ENCODE assay signal across 1 cellular context in genomic region chr12:27710592-27711311, GRCh38.
TF ChIP-seq lines count a peak whose summit lies in the region.

TSS of gene MRPS35 (plus strand) at chr12:27710832. CDS start at chr12:27710844, 12 bp downstream.

TF ChIP-seq in K562, 482 proteins besides CTCF, POLR2A, EP300 and RAD21 (continued from another document and continues in another):
- peak; percentile 50; the same call in 1 of the 2 replicates for TF ChIP-seq JUND (IDR thresholded peaks at IDR 0.05; ENCODE audit: borderline replicate concordance, low read depth, low read length)
- TF ChIP-seq JUND (tag; IDR thresholded peaks at IDR 0.05; ENCODE audit: borderline replicate concordance, low read depth, low read length) = no peak; the same call in 2 of the 3 replicates
- no peak for TF ChIP-seq ZNF408 (CRISPR knock-in tag; IDR thresholded peaks at IDR 0.05; ENCODE audit: low read depth)
- TF ChIP-seq, protein P1, sequence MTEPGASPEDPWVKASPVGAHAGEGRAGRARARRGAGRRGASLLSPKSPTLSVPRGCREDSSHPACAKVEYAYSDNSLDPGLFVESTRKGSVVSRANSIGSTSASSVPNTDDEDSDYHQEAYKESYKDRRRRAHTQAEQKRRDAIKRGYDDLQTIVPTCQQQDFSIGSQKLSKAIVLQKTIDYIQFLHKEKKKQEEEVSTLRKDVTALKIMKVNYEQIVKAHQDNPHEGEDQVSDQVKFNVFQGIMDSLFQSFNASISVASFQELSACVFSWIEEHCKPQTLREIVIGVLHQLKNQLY (CRISPR knock-in tag; conservative IDR thresholded peaks at IDR 0.05) = 0 out of 4 replicates have a peak, but pooled peaks have one; percentile 14 to 20
- peak; percentile 53; the same call in 1 of the 2 replicates for TF ChIP-seq DMBX1 (CRISPR knock-in tag; IDR thresholded peaks at IDR 0.05; ENCODE audit: borderline replicate concordance)
- 0 out of 2 replicates have a peak, but pooled peaks have one; percentile 17 for TF ChIP-seq BHLHE40 (IDR thresholded peaks at IDR 0.05; ENCODE audit: low read length)
- no peak for TF ChIP-seq ZNF717 (CRISPR knock-in tag; IDR thresholded peaks at IDR 0.05)
- 0 out of 2 replicates have a peak, but pooled peaks have one; percentile 10 for TF ChIP-seq ZNF316 (IDR thresholded peaks at IDR 0.05)
- TF ChIP-seq NCOR1 (IDR thresholded peaks at IDR 0.05) = no peak
- no peak for TF ChIP-seq KDM2B (CRISPR knock-in tag; IDR thresholded peaks at IDR 0.05)
- TF ChIP-seq RNF2 (IDR thresholded peaks at IDR 0.05) = peak; percentile 74
- TF ChIP-seq PML (IDR thresholded peaks at IDR 0.05; ENCODE audit: low read length) = peak; percentile 81
- peak in 1 of 2 experiments; percentile 17; a peak in 1 of 4 replicates for TF ChIP-seq SIX5 (IDR thresholded peaks at IDR 0.05; ENCODE audit: borderline replicate concordance in 1 of 2, insufficient read depth in 1 of 2, low read depth in 1 of 2, low read length in 2 of 2)
- no peak for TF ChIP-seq ZNF75A (CRISPR knock-in tag; IDR thresholded peaks at IDR 0.05)
- TF ChIP-seq MYNN (IDR thresholded peaks at IDR 0.05) = peak; percentile 4
- TF ChIP-seq MYNN (CRISPR knock-in tag; IDR thresholded peaks at IDR 0.05) = no peak
- TF ChIP-seq PHF20 (IDR thresholded peaks at IDR 0.05; ENCODE audit: partially characterized antibody) = peak; percentile 91
- TF ChIP-seq FIP1L1 (IDR thresholded peaks at IDR 0.05; ENCODE audit: low read depth, low read length, poor library complexity, severe bottlenecking) = peak; percentile 74
- TF ChIP-seq, protein P2, sequence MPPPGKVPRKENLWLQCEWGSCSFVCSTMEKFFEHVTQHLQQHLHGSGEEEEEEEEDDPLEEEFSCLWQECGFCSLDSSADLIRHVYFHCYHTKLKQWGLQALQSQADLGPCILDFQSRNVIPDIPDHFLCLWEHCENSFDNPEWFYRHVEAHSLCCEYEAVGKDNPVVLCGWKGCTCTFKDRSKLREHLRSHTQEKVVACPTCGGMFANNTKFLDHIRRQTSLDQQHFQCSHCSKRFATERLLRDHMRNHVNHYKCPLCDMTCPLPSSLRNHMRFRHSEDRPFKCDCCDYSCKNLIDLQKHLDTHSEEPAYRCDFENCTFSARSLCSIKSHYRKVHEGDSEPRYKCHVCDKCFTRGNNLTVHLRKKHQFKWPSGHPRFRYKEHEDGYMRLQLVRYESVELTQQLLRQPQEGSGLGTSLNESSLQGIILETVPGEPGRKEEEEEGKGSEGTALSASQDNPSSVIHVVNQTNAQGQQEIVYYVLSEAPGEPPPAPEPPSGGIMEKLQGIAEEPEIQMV (tag; conservative IDR thresholded peaks at IDR 0.05; ENCODE audit: low read depth) = peak; percentile 68; the same call in 1 of the 2 replicates
- TF ChIP-seq HNRNPL (IDR thresholded peaks at IDR 0.05; ENCODE audit: low read depth, low read length) = peak; percentile 51; the same call in 1 of the 2 replicates
- peak; percentile 20 for TF ChIP-seq MEIS2 (IDR thresholded peaks at IDR 0.05; ENCODE audit: partially characterized antibody)
- TF ChIP-seq TAF9B (IDR thresholded peaks at IDR 0.05; ENCODE audit: partially characterized antibody) = peak; percentile 92
- TF ChIP-seq NONO (IDR thresholded peaks at IDR 0.05; ENCODE audit: low read depth in 2 of 2, low read length in 1 of 2) = peak in 1 of 2 experiments; percentile 41; a peak in 1 of 4 replicates
- TF ChIP-seq ZBTB1 (CRISPR knock-in tag; IDR thresholded peaks at IDR 0.05; ENCODE audit: borderline replicate concordance, low read depth) = peak; percentile 67; the same call in 1 of the 2 replicates
- peak; percentile 97 for TF ChIP-seq SUPT5H (IDR thresholded peaks at IDR 0.05)
- TF ChIP-seq SOX6 (IDR thresholded peaks at IDR 0.05) = peak; percentile 57
- peak; percentile 97 for TF ChIP-seq C11orf30 (IDR thresholded peaks at IDR 0.05; ENCODE audit: low read depth)
- TF ChIP-seq SP1 (CRISPR knock-in tag; IDR thresholded peaks at IDR 0.05) = peak; percentile 90
- no peak for TF ChIP-seq ZNF518B (CRISPR knock-in tag; IDR thresholded peaks at IDR 0.05)
- 0 out of 2 replicates have a peak, but pooled peaks have one; percentile 46 for TF ChIP-seq E2F4 (CRISPR knock-in tag; IDR thresholded peaks at IDR 0.05; ENCODE audit: low read depth)
- 0 out of 2 replicates have a peak, but pooled peaks have one; percentile 49 for TF ChIP-seq GMEB1 (CRISPR knock-in tag; IDR thresholded peaks at IDR 0.05)
- TF ChIP-seq NR4A1 (CRISPR knock-in tag; IDR thresholded peaks at IDR 0.05) = no peak
- no peak for TF ChIP-seq NR4A1 (tag; IDR thresholded peaks at IDR 0.05)
- TF ChIP-seq POU5F1 (IDR thresholded peaks at IDR 0.05; ENCODE audit: borderline replicate concordance, low read depth, low read length, partially characterized antibody) = peak; percentile 82
- no peak for TF ChIP-seq ZNF3 (CRISPR knock-in tag; IDR thresholded peaks at IDR 0.05)
- TF ChIP-seq CTBP1 (IDR thresholded peaks at IDR 0.05; ENCODE audit: borderline replicate concordance) = peak; percentile 84
- 0 out of 2 replicates have a peak, but pooled peaks have one; percentile 18 for TF ChIP-seq LARP7 (IDR thresholded peaks at IDR 0.05)
- TF ChIP-seq TAF1 (IDR thresholded peaks at IDR 0.05; ENCODE audit: control insufficient read depth, extremely low read depth, insufficient read depth, low read length, severe bottlenecking) = peak; percentile 91
- TF ChIP-seq MAZ (CRISPR knock-in tag; conservative IDR thresholded peaks at IDR 0.05 in 1 of 2, IDR thresholded peaks at IDR 0.05 in 1 of 2) = peak; percentile 77
- no peak for TF ChIP-seq ZC3H8 (IDR thresholded peaks at IDR 0.05)
- peak; percentile 67 for TF ChIP-seq NFIC (IDR thresholded peaks at IDR 0.05)
- TF ChIP-seq ZBTB7A (IDR thresholded peaks at IDR 0.05; ENCODE audit: borderline replicate concordance, control insufficient read depth, low read depth, low read length) = peak; percentile 24; the same call in 1 of the 2 replicates
- peak; percentile 64; the same call in 1 of the 2 replicates for TF ChIP-seq SMAD4 (CRISPR knock-in tag; conservative IDR thresholded peaks at IDR 0.05)
- TF ChIP-seq ARID4B (CRISPR knock-in tag; IDR thresholded peaks at IDR 0.05) = peak; percentile 96
- TF ChIP-seq ATF6 (CRISPR knock-in tag; IDR thresholded peaks at IDR 0.05) = no peak
- peak; percentile 99 for TF ChIP-seq RBFOX2 (IDR thresholded peaks at IDR 0.05; ENCODE audit: low read depth, low read length)
- TF ChIP-seq HMGXB4 (CRISPR knock-in tag; IDR thresholded peaks at IDR 0.05) = peak; percentile 46; the same call in 1 of the 2 replicates
- TF ChIP-seq ESRRA (IDR thresholded peaks at IDR 0.05; ENCODE audit: borderline replicate concordance, low read depth) = peak; percentile 45; the same call in 1 of the 2 replicates
- TF ChIP-seq GABPB1 (CRISPR knock-in tag; IDR thresholded peaks at IDR 0.05) = peak; percentile 69; the same call in 1 of the 2 replicates
